Comparison of ENCODE assay signal across 21 cellular contexts in genomic region chr9:81646337-81646736, GRCh38. TPM values are rescaled to one million over a fixed set of nuclear protein-coding genes. Genes with fewer than 3 reads are reported as not detected.
DNase-seq lines count a peak whose midpoint lies in the region; ATAC-seq, FAIRE-seq and TF ChIP-seq lines count a peak whose summit lies in the region.
"Had no signal": no experiment of that assay in that cellular context is flagged by ENCODE, and none has a peak within 500 bp of the region (broad histone marks: within the 10 kb centered on the region; RNA-seq: fewer than 3 reads in every experiment).

No MANE protein-coding gene starts in this region.

- TF ChIP-seq EP300 in H1 (IDR thresholded peaks at IDR 0.05; ENCODE audit: borderline replicate concordance in 1 of 2, low read depth in 2 of 2, low read length in 2 of 2), result no peak

- peak overlapping the region; percentile 54 for H3K4me2 ChIP-seq in GM23338
- peak overlapping the region; percentile 33 to 40; a peak in 2 of 4 replicates for H3K4me2 ChIP-seq in H1 (ENCODE audit: insufficient read depth in 1 of 2, low read depth in 2 of 2, low read length in 2 of 2)
- H3K4me2 ChIP-seq: BLaER1 had no signal

- no peak for TF ChIP-seq RAD21 in H1 (IDR thresholded peaks at IDR 0.05 in 1 of 2, conservative IDR thresholded peaks at IDR 0.05 in 1 of 2; ENCODE audit: low read depth in 2 of 2, low read length in 2 of 2)

- H2AFZ ChIP-seq in GM23338, result no peak overlapping the region
- H2AFZ ChIP-seq in H1 (ENCODE audit: low read length), result no peak overlapping the region

- H2BK120ac ChIP-seq in H1 (replicated peaks; ENCODE audit: low read depth, low read length), result no peak overlapping the region

- 46% methylated on average over 3 of the region's 3 CpGs for WGBS in HUES64
- WGBS in H1 (ENCODE audit: extremely low coverage in 1 of 2, insufficient coverage in 1 of 2, insufficient read length in 1 of 2, insufficient replicate concordance in 2 of 2, low coverage in 1 of 2, low lambda C conversion rate in 2 of 2, missing lambda C conversion rate in 1 of 2), 2 experiments, result 21% methylated on average over 3 of the region's 3 CpGs; no CpG with 5 or more reads in 1 of the 2 experiments

- no peaks in the 10 kb centered on the region; the same call in 2 of the 3 replicates for H3K9me3 Mint-ChIP-seq in GM23338
- H3K9me3 Mint-ChIP-seq: HFFc6 had no signal

- no peak overlapping the region for H2BK12ac ChIP-seq in H1 (ENCODE audit: low read depth, low read length)

- H3K4me1 Mint-ChIP-seq in GM23338, result peaks cover 59% of the 10 kb centered on the region
- H3K4me1 Mint-ChIP-seq: CD14-positive monocyte; CD4-positive, alpha-beta memory T cell had no signal

- H3K14ac ChIP-seq in H1 (ENCODE audit: insufficient read length), result no peak overlapping the region

- H3K9me2 ChIP-seq in GM23338 (ENCODE audit: insufficient read depth), result no peaks in the 10 kb centered on the region

- no peak for TF ChIP-seq POLR2A in H1 (IDR thresholded peaks at IDR 0.05; ENCODE audit: control extremely low read depth in 1 of 2, low read depth in 2 of 2, low read length in 2 of 2)

- peaks cover 12% of the 10 kb centered on the region for H3K27me3 Mint-ChIP-seq in GM23338 (ENCODE audit: insufficient read depth, low read depth, poor library complexity)
- H3K27me3 Mint-ChIP-seq: CD4-positive, alpha-beta memory T cell had no signal

- POLR2A ChIA-PET in H1 (lab: Charles Lee; ENCODE audit: partially characterized antibody), result interaction anchor here (0.8 kb wide), 1 partner anchor 19 kb away, joined by 3 read pairs; no protein-coding TSS in a partner anchor

- no peak overlapping the region for H2BK5ac ChIP-seq in H1 (ENCODE audit: low read depth, low read length)

- H3K36me3 ChIP-seq in GM23338 (ENCODE audit: insufficient read depth) (peaks cover 4% of the 10 kb centered on the region; the same call in 1 of the 2 replicates), HUES64 (ENCODE audit: insufficient read depth, low read length) (peaks cover 39% of the 10 kb centered on the region), H1 (ENCODE audit: control insufficient read depth in 2 of 4, insufficient read depth in 4 of 4, low read length in 3 of 4) (peaks cover 8 to 11% (median 8%) of the 10 kb centered on the region in 4 experiments), iPS-20b (ENCODE audit: insufficient read depth, low read depth, low read length) (peaks cover 38% of the 10 kb centered on the region)

- H3K4me1 ChIP-seq in GM23338 (ENCODE audit: insufficient read depth) (peaks cover 63% of the 10 kb centered on the region), HUES64 (ENCODE audit: insufficient read depth, low read length) (peaks cover 56% of the 10 kb centered on the region), H1 (replicated peaks in 1 of 4; ENCODE audit: control insufficient read depth in 3 of 4, insufficient read depth in 4 of 4, low read length in 3 of 4) (peaks cover 2 to 16% (median 12%) of the 10 kb centered on the region in 4 experiments; a peak in 6 of 7 replicates), iPS-20b (ENCODE audit: insufficient read depth, low read length) (peaks cover 48% of the 10 kb centered on the region)
- H3K4me1 ChIP-seq: BLaER1 had no signal

- FAIRE-seq in H1 (lab: Jason Lieb, UNC), result no peak
- FAIRE-seq: GM12878, K562 had no signal

- ATAC-seq in GM23338 (peak; percentile 55), GM18870 (IDR thresholded peaks at IDR 0.05; ENCODE audit: unreplicated experiment) (no peak), GM18867 (IDR thresholded peaks at IDR 0.05; ENCODE audit: unreplicated experiment) (no peak)
- ATAC-seq: GM12878, HCT116, K562 had no signal

- no peak overlapping the region for H3K18ac ChIP-seq in H1 (ENCODE audit: extremely low read depth, low read length)

- H3K27ac ChIP-seq in GM23338 (ENCODE audit: low read depth), result peak overlapping the region; percentile 8
- peak overlapping the region; percentile 34; the same call in 1 of the 2 replicates for H3K27ac ChIP-seq in HUES64 (ENCODE audit: low read depth, low read length)
- H3K27ac ChIP-seq in H1 (ENCODE audit: low read depth, low read length), result no peak overlapping the region
- H3K27ac ChIP-seq in iPS-20b (ENCODE audit: low read length), result no peak overlapping the region
- H3K27ac ChIP-seq: BLaER1 had no signal

- H4K5ac ChIP-seq in H1 (ENCODE audit: insufficient read length, low read depth, low read length), result no peak overlapping the region

- H3K79me2 ChIP-seq in GM23338 (replicated peaks; ENCODE audit: insufficient read depth) (peaks cover 99% of the 10 kb centered on the region), H1 (ENCODE audit: control insufficient read depth in 1 of 2, insufficient read depth in 2 of 2, low read length in 2 of 2) (peaks cover 6 to 92% of the 10 kb centered on the region in 2 experiments; a peak in 3 of 4 replicates)

- H4K8ac ChIP-seq in H1 (ENCODE audit: extremely low read depth, insufficient read depth, low read length), result no peak overlapping the region

- H3K4me3 ChIP-seq in GM23338 (peak overlapping the region; percentile 11), HUES64 (ENCODE audit: low read length) (no peak overlapping the region), H1 (ENCODE audit: extremely low read depth in 1 of 4, insufficient read depth in 2 of 4, low read depth in 3 of 4, low read length in 4 of 4) (peak overlapping the region in 1 of 4 experiments; percentile 33; a peak in 1 of 8 replicates), iPS-20b (ENCODE audit: low read length) (peak overlapping the region; percentile 51; the same call in 1 of the 2 replicates)
- H3K4me3 ChIP-seq: BLaER1, GM12878, K562 had no signal

- H3K4ac ChIP-seq in H1 (replicated peaks; ENCODE audit: insufficient read length, low read depth, low read length), result no peak overlapping the region

- CTCF ChIA-PET in H1 (lab: Charles Lee; ENCODE audit: partially characterized antibody), result interaction anchor here (0.5 to 1.4 kb wide), 2 partner anchors 29 to 37 kb away, joined by 3 read pairs; no protein-coding TSS in a partner anchor

- no peaks in the 10 kb centered on the region for H3K23me2 ChIP-seq in H1 (ENCODE audit: low read depth, low read length)

- H3K9ac ChIP-seq in HUES64 (ENCODE audit: low read depth, low read length) (no peak overlapping the region), H1 (replicated peaks in 1 of 4; ENCODE audit: extremely low read depth in 1 of 4, low read depth in 3 of 4, low read length in 3 of 4) (no peak overlapping the region), iPS-20b (ENCODE audit: low read depth, low read length) (no peak overlapping the region)
- H3K9ac ChIP-seq: BLaER1 had no signal

- 0 out of 2 replicates have a peak, but pooled peaks cover 11% of the 10 kb centered on the region for H3F3A ChIP-seq in GM23338 (replicated peaks; ENCODE audit: low read depth)

- H4K20me1 ChIP-seq in GM23338 (replicated peaks; ENCODE audit: insufficient read depth) (peaks cover 44% of the 10 kb centered on the region), H1 (replicated peaks in 1 of 2; ENCODE audit: control insufficient read depth in 1 of 2, insufficient read depth in 2 of 2, low read length in 2 of 2) (peaks cover 3 to 15% of the 10 kb centered on the region in 2 experiments)

- H3K4me3 Mint-ChIP-seq in GM23338, result peak overlapping the region; percentile 59
- H3K4me3 Mint-ChIP-seq: CD14-positive monocyte; CD4-positive, alpha-beta memory T cell; HFFc6 had no signal

- no peak overlapping the region for H4K91ac ChIP-seq in H1 (replicated peaks; ENCODE audit: insufficient read length, low read length)

- no peaks in the 10 kb centered on the region; the same call in 1 of the 2 replicates for H3K79me1 ChIP-seq in H1 (ENCODE audit: low read depth, low read length)

- H2AK5ac ChIP-seq in H1 (ENCODE audit: low read depth, low read length), result no peak overlapping the region

- peak overlapping the region; percentile 81 for H3K27ac Mint-ChIP-seq in GM23338
- H3K27ac Mint-ChIP-seq: CD14-positive monocyte; CD4-positive, alpha-beta memory T cell; HFFc6 had no signal

- H3K56ac ChIP-seq in H1 (replicated peaks; ENCODE audit: insufficient read length, low read depth, low read length), result no peak overlapping the region

- H3K23ac ChIP-seq in H1 (ENCODE audit: insufficient read length), result no peak overlapping the region

- no peak overlapping the region for H2BK20ac ChIP-seq in H1 (ENCODE audit: low read length)

- H3K9me3 ChIP-seq in HUES64 (ENCODE audit: insufficient read depth, low read depth, low read length) (no peaks in the 10 kb centered on the region), H1 (ENCODE audit: insufficient read depth in 2 of 2, low read depth in 1 of 2, low read length in 1 of 2) (no peaks in the 10 kb centered on the region), iPS-20b (ENCODE audit: insufficient read depth, low read depth, low read length) (no peaks in the 10 kb centered on the region)
- H3K9me3 ChIP-seq: BLaER1 had no signal

- peak; percentile 31 for DNase-seq in GM23338 (ENCODE audit: low spot score)
- no peak for DNase-seq in H1 (ENCODE audit: low read depth in 1 of 2, low spot score in 2 of 2)
- DNase-seq in cerebellar cortex (ENCODE audit: low spot score), result no peak
- DNase-seq in cerebellar nuclear complex (lab: John Stamatoyannopoulos, UW), result no peak
- DNase-seq: 8988T; CD4-positive, alpha-beta memory T cell; DMS53; DND-41; EL; GOT3; HFFc6; IMR-90 had no signal

- no peak for TF ChIP-seq CTCF in GM23338 (conservative IDR thresholded peaks at IDR 0.05; ENCODE audit: low read depth in 2 of 2)
- no peak for TF ChIP-seq CTCF in H1 (IDR thresholded peaks at IDR 0.05; ENCODE audit: control extremely low read depth in 1 of 3, insufficient read depth in 1 of 3, low read depth in 1 of 3, low read length in 3 of 3)

- peaks cover 57% of the 10 kb centered on the region for H3K36me3 Mint-ChIP-seq in GM23338 (ENCODE audit: low read depth)

- H2BK15ac ChIP-seq in H1 (ENCODE audit: low read length), result no peak overlapping the region

- H3K27me3 ChIP-seq in GM23338 (ENCODE audit: insufficient read depth), result no peaks in the 10 kb centered on the region
- H3K27me3 ChIP-seq in HUES64 (ENCODE audit: insufficient read depth, low read length), result no peaks in the 10 kb centered on the region
- no peaks in the 10 kb centered on the region for H3K27me3 ChIP-seq in H1 (replicated peaks in 1 of 4; ENCODE audit: control insufficient read depth in 3 of 4, extremely low read depth in 1 of 4, insufficient read depth in 3 of 4, low read length in 3 of 4)
- no peaks in the 10 kb centered on the region for H3K27me3 ChIP-seq in iPS-20b (ENCODE audit: insufficient read depth, low read length)
- H3K27me3 ChIP-seq: BLaER1 had no signal

RNA-seq across cellular contexts. Expression of gene TLE1, which starts 43.0 kb away (rescaled TPM):
- total RNA-seq in GM23338 (2014; rRNA removed; shearing (Covaris generic)), result 125 and 132 TPM in 2 replicates
- polyA plus RNA-seq in GM23338 (2016; fragmentation: Nextera tagmentation; extraction: Ambion mirVana) (58.1 and 59.1 TPM in 2 replicates), H1 (2011; rRNA removed) (81.8 and 84.6 TPM in 2 replicates)
- polyA plus RNA-seq in HUES64 (2013, experiment 1 of 2), result 62.3 TPM
- 63.8 TPM for polyA plus RNA-seq in HUES64 (2013, experiment 2 of 2)
- total RNA-seq in H1 (2021; fragmentation: NEBNext Ultra II Directional; extraction: Animal tissue kit (Norgen Biotek cat#: 25700)), result 91.0 and 91.6 TPM in 2 replicates
- polyA plus RNA-seq in H1 (2011; cell fraction: cytosol; rRNA removed), result 69.1 TPM
- 88.5 TPM for polyA plus RNA-seq in H1 (2011; cell fraction: nucleus; rRNA removed)
- polyA plus RNA-seq in H1 (2012, experiment 1 of 2), result 56.7 to 72.7 TPM (median 64.8 TPM) in 4 replicates
- 56.8 TPM for polyA plus RNA-seq in H1 (2012, experiment 2 of 2)
- 69.7 TPM for polyA plus RNA-seq in H1 (2013, experiment 1 of 2)
- 70.8 TPM for polyA plus RNA-seq in H1 (2013, experiment 2 of 2)
- 89.8 and 93.5 TPM in 2 replicates for polyA minus RNA-seq in H1 (2011; rRNA and poly(A)+ RNA removed)
- 52.8 TPM for polyA minus RNA-seq in H1 (2011; cell fraction: cytosol; rRNA and poly(A)+ RNA removed)
- 89.2 TPM for polyA minus RNA-seq in H1 (2011; cell fraction: nucleus; rRNA and poly(A)+ RNA removed)
- polyA plus RNA-seq: K562 had no signal

Comparison
In these comparisons a context has a peak if more than half of its experiments do, and no peak if none do; other contexts are left out.
1. H3K27ac ChIP-seq: peak in GM23338 (single experiment) and HUES64 (single experiment); none in H1 (single experiment) and iPS-20b (single experiment).